ENCODE assay signal across 17 cellular contexts in genomic region chr7:128447944-128448556, GRCh38. TPM values are rescaled to one million over a fixed set of nuclear protein-coding genes. Genes with fewer than 3 reads are reported as not detected.
DNase-seq lines count a peak whose midpoint lies in the region.
"Had no signal": no experiment of that assay in that cellular context is flagged by ENCODE, and none has a peak within 500 bp of the region (broad histone marks: within the 10 kb centered on the region; RNA-seq: fewer than 3 reads in every experiment).

No MANE protein-coding gene starts in this region.

- H3K18ac ChIP-seq in mesenchymal stem cell (ENCODE audit: low read depth in 1 of 2, low read length in 2 of 2), result no peak overlapping the region

- H3K14ac ChIP-seq in mesenchymal stem cell (ENCODE audit: low read length in 2 of 2), result no peak overlapping the region

- H3K4me3 ChIP-seq in mesenchymal stem cell (ENCODE audit: insufficient read depth in 1 of 2, low read depth in 1 of 2, low read length in 2 of 2), result no peak overlapping the region

- POLR2A ChIA-PET in activated CD4-positive, alpha-beta T cell treated with anti-CD3 and anti-CD28 coated beads, Interleukin-2, amount 10 ng/mL, durations not matched to agents 7 days and 5 days (lab: Charles Lee), result no interaction called here

- peak overlapping the region; percentile 4 for H2AK5ac ChIP-seq in mesenchymal stem cell (ENCODE audit: low read length, severe bottlenecking)

- H2BK120ac ChIP-seq in mesenchymal stem cell (ENCODE audit: low read depth, low read length), result no peak overlapping the region

- H3K27ac ChIP-seq in mesenchymal stem cell (ENCODE audit: low read length, poor library complexity, severe bottlenecking), result no peak overlapping the region

- peaks cover 3% of the 10 kb centered on the region for H3K36me3 Mint-ChIP-seq in activated CD4-positive, alpha-beta T cell treated with anti-CD3 and anti-CD28 coated beads, Interleukin-2, amount 10 ng/mL, durations not matched to agents 7 days and 5 days (ENCODE audit: low read depth)

- H3K27me3 Mint-ChIP-seq in activated CD4-positive, alpha-beta T cell treated with anti-CD3 and anti-CD28 coated beads, Interleukin-2, amount 10 ng/mL, durations not matched to agents 7 days and 5 days, result peaks cover 10% of the 10 kb centered on the region
- H3K27me3 Mint-ChIP-seq: CD4-positive, alpha-beta T cell had no signal

- peaks cover 17% of the 10 kb centered on the region for H3K4me1 Mint-ChIP-seq in activated CD4-positive, alpha-beta T cell treated with anti-CD3 and anti-CD28 coated beads, Interleukin-2, amount 10 ng/mL, durations not matched to agents 7 days and 5 days

- no peak overlapping the region for H4K91ac ChIP-seq in mesenchymal stem cell (ENCODE audit: low read length)

- H3K9me3 Mint-ChIP-seq in activated CD4-positive, alpha-beta T cell treated with anti-CD3 and anti-CD28 coated beads, Interleukin-2, amount 10 ng/mL, durations not matched to agents 7 days and 5 days, result no peaks in the 10 kb centered on the region
- H3K9me3 Mint-ChIP-seq: CD4-positive, alpha-beta T cell had no signal

- H2BK12ac ChIP-seq in mesenchymal stem cell (ENCODE audit: low read length in 2 of 2), result no peak overlapping the region

- no peak overlapping the region for H3K4ac ChIP-seq in mesenchymal stem cell (ENCODE audit: low read depth in 1 of 2, low read length in 2 of 2)

- no peak overlapping the region for H3K23ac ChIP-seq in mesenchymal stem cell (ENCODE audit: low read length in 2 of 2)

- no peaks in the 10 kb centered on the region for H3K36me3 ChIP-seq in mesenchymal stem cell (ENCODE audit: control insufficient read depth in 1 of 2, insufficient read depth in 2 of 2, low read depth in 1 of 2, low read length in 2 of 2)

- no peak overlapping the region for H3K4me3 Mint-ChIP-seq in activated CD4-positive, alpha-beta T cell treated with anti-CD3 and anti-CD28 coated beads, Interleukin-2, amount 10 ng/mL, durations not matched to agents 7 days and 5 days
- H3K4me3 Mint-ChIP-seq: CD4-positive, alpha-beta T cell had no signal

- DNase-seq in activated CD4-positive, alpha-beta T cell treated with anti-CD3 and anti-CD28 coated beads, Interleukin-2, amount 10 ng/mL, durations not matched to agents 7 days and 5 days, result no peak
- DNase-seq in activated CD4-positive, alpha-beta T cell treated with anti-CD3 and anti-CD28 coated beads for 4 hours, result no peak
- DNase-seq in stimulated activated CD4-positive, alpha-beta T cell treated with anti-CD3 and anti-CD28 coated beads, Interleukin-4, amount 100 ng/mL, for 1 hour, result peak; percentile 25
- no peak for DNase-seq in stimulated activated CD4-positive, alpha-beta T cell treated with anti-CD3 and anti-CD28 coated beads, Interleukin-2, amount 100 ng/mL, for 48 hours
- DNase-seq in mesenchymal stem cell (no peak), cerebellum (ENCODE audit: low spot score) (no peak), NCI-H187 treated with DMSO at 0.1 percent for 48 hours (lab: John Stamatoyannopoulos, UW) (no peak), NCI-H187 (lab: John Stamatoyannopoulos, UW) (no peak)
- DNase-seq: CD4-positive, alpha-beta T cell; DMS79; IMR-90; Kasumi-1; NCI-H1105 treated with DMSO at 0.1 percent for 48 hours; NCI-H1930; NCI-H2171; NCI-H446 treated with DMSO at 0.1 percent for 48 hours; NCI-H748 treated with DMSO at 0.1 percent for 48 hours had no signal

- H2AFZ ChIP-seq in mesenchymal stem cell (ENCODE audit: low read depth, low read length), result no peak overlapping the region

- H2BK5ac ChIP-seq in mesenchymal stem cell (ENCODE audit: low read depth, low read length, poor library complexity, severe bottlenecking), result no peak overlapping the region

- H3K79me1 ChIP-seq in mesenchymal stem cell (replicated peaks; ENCODE audit: low read length, poor library complexity, severe bottlenecking), result no peaks in the 10 kb centered on the region

- no peak overlapping the region for H2BK15ac ChIP-seq in mesenchymal stem cell (ENCODE audit: low read depth, poor library complexity, severe bottlenecking)

- 48% methylated on average over 2 of the region's 4 CpGs for WGBS in mesenchymal stem cell

- no peak overlapping the region for H3K4me2 ChIP-seq in mesenchymal stem cell (ENCODE audit: low read length, poor library complexity, severe bottlenecking)

- H3K9me3 ChIP-seq in mesenchymal stem cell (ENCODE audit: control insufficient read depth, low read length), result no peaks in the 10 kb centered on the region

- peak overlapping the region; percentile 19 for H3K27ac Mint-ChIP-seq in activated CD4-positive, alpha-beta T cell treated with anti-CD3 and anti-CD28 coated beads, Interleukin-2, amount 10 ng/mL, durations not matched to agents 7 days and 5 days
- H3K27ac Mint-ChIP-seq: CD4-positive, alpha-beta T cell had no signal

- no peaks in the 10 kb centered on the region for H3K4me1 ChIP-seq in mesenchymal stem cell (ENCODE audit: control insufficient read depth, insufficient read depth, low read depth, low read length)

- CTCF ChIA-PET in activated CD4-positive, alpha-beta T cell treated with anti-CD3 and anti-CD28 coated beads, Interleukin-2, amount 10 ng/mL, durations not matched to agents 7 days and 5 days (lab: Charles Lee), result interaction anchor here (0.9 to 3.0 kb wide), 5 partner anchors 11 to 360 kb away, joined by 3 to 20 read pairs (median 3); no protein-coding TSS in a partner anchor

- no peaks in the 10 kb centered on the region for H3K27me3 ChIP-seq in mesenchymal stem cell (ENCODE audit: control insufficient read depth in 1 of 2, insufficient read depth in 1 of 2, low read length in 2 of 2)

- H3K9ac ChIP-seq in mesenchymal stem cell (ENCODE audit: low read length), result no peak overlapping the region

- no peak overlapping the region for H4K8ac ChIP-seq in mesenchymal stem cell (ENCODE audit: low read length)

RNA-seq across cellular contexts. Expression of gene HILPDA, which starts 7.6 kb away (rescaled TPM):
- total RNA-seq in activated CD4-positive, alpha-beta T cell treated with anti-CD3 and anti-CD28 coated beads, Interleukin-2, amount 10 ng/mL, durations not matched to agents 7 days and 5 days, result 10 to 100 TPM; 10.8 to 11.9 TPM
- polyA plus RNA-seq in mesenchymal stem cell (2013, experiment 1 of 2), result 10.7 TPM
- polyA plus RNA-seq in mesenchymal stem cell (2013, experiment 2 of 2), result 10.2 TPM
- total RNA-seq in cerebellum, result 33.6 TPM

RNA-seq across cellular contexts. Expression of gene METTL2B, which starts 28.5 kb away (rescaled TPM):
- total RNA-seq in activated CD4-positive, alpha-beta T cell treated with anti-CD3 and anti-CD28 coated beads, Interleukin-2, amount 10 ng/mL, durations not matched to agents 7 days and 5 days, result 10 to 100 TPM; 24.7 to 27.3 TPM
- 19.1 TPM for polyA plus RNA-seq in mesenchymal stem cell (2013, experiment 1 of 2)
- 19.3 TPM for polyA plus RNA-seq in mesenchymal stem cell (2013, experiment 2 of 2)
- total RNA-seq in cerebellum, result 38.0 TPM

RNA-seq across cellular contexts. Expression of gene IMPDH1, which starts 38.3 kb away (rescaled TPM):
- 10 to 100 TPM; 70.4 to 72.3 TPM for total RNA-seq in activated CD4-positive, alpha-beta T cell treated with anti-CD3 and anti-CD28 coated beads, Interleukin-2, amount 10 ng/mL, durations not matched to agents 7 days and 5 days
- 51.2 TPM for polyA plus RNA-seq in mesenchymal stem cell (2013, experiment 1 of 2)
- 51.6 TPM for polyA plus RNA-seq in mesenchymal stem cell (2013, experiment 2 of 2)
- total RNA-seq in cerebellum, result 38.3 TPM
